In genomic region chr22:24423519-24424000, GRCh38 we compare ENCODE assay signal across 8 cellular contexts. TPM values are rescaled to one million over a fixed set of nuclear protein-coding genes. Genes with fewer than 3 reads are reported as not detected.
DNase-seq lines count a peak whose midpoint lies in the region; ATAC-seq and TF ChIP-seq lines count a peak whose summit lies in the region.

No MANE protein-coding gene starts in this region.

- peak overlapping the region; percentile 81 to 89 for H3K4me3 Mint-ChIP-seq in effector memory CD8-positive, alpha-beta T cell

- no peaks in the 10 kb centered on the region for H3K9me3 ChIP-seq in mucosa of descending colon

- no peak overlapping the region for H3K4me3 ChIP-seq in mucosa of descending colon

- intact Hi-C loops in mucosa of descending colon (cut with DNase I, micrococcal nuclease): loop anchor here (10.0 kb wide), 2 partner anchors 91 to 101 kb away; no protein-coding TSS in a partner anchor

- TF ChIP-seq CTCF in LNCAP (IDR thresholded peaks at IDR 0.05) (peak; percentile 96), mucosa of descending colon (IDR thresholded peaks at IDR 0.05) (peak; percentile 96)

- H3K27ac Mint-ChIP-seq in effector memory CD8-positive, alpha-beta T cell: no peak overlapping the region

- peaks cover 29% of the 10 kb centered on the region for H3K36me3 Mint-ChIP-seq in effector memory CD8-positive, alpha-beta T cell (ENCODE audit: insufficient read depth)

- H3K36me3 ChIP-seq in mucosa of descending colon (ENCODE audit: low read depth): no peaks in the 10 kb centered on the region

- H3K4me1 Mint-ChIP-seq in effector memory CD8-positive, alpha-beta T cell (ENCODE audit: low read depth in 2 of 2): peaks cover 34 to 36% of the 10 kb centered on the region in 2 donors

- H3K9me3 Mint-ChIP-seq in effector memory CD8-positive, alpha-beta T cell: no peaks in the 10 kb centered on the region

- DNase-seq in Daoy (ENCODE audit: low read depth) (peak; percentile 59), mucosa of descending colon (peak; percentile 60 to 76 (median 75)), DMS114 treated with DMSO at 0.1 percent for 48 hours (lab: John Stamatoyannopoulos, UW; ENCODE audit: unreplicated experiment) (no peak)
- DNase-seq in activated CD4-positive, alpha-beta T cell treated with anti-CD3 and anti-CD28 coated beads, Interleukin-2, amount 50 U/mL, for 48 hours: peak; percentile 75 to 76
- DNase-seq in effector memory CD8-positive, alpha-beta T cell: peak; percentile 58 to 63 (median 62)
- peak; percentile 85 for DNase-seq in stimulated activated naive CD8-positive, alpha-beta T cell treated with anti-CD3 and anti-CD28 coated beads, Interleukin-15, Interleukin-2, amounts not matched to agents 100 U/mL and 50 U/mL, for 24 hours

- no peaks in the 10 kb centered on the region for H3K27me3 Mint-ChIP-seq in effector memory CD8-positive, alpha-beta T cell

- H3K4me1 ChIP-seq in mucosa of descending colon (ENCODE audit: low read depth): peaks cover 13% of the 10 kb centered on the region

- ATAC-seq in effector memory CD8-positive, alpha-beta T cell (replicated peaks): peak; percentile 16
- ATAC-seq in mucosa of descending colon (peak; percentile 69), GM19452 (IDR thresholded peaks at IDR 0.05; ENCODE audit: unreplicated experiment) (no peak)
- ATAC-seq in stimulated activated naive CD8-positive, alpha-beta T cell treated with anti-CD3 and anti-CD28 coated beads, Interleukin-15, Interleukin-2, amounts not matched to agents 100 U/mL and 50 U/mL, for 24 hours: peak; percentile 23

RNA-seq across cellular contexts. Expression of gene ADORA2A, which starts 3.8 kb away (rescaled TPM):
- total RNA-seq in Daoy (2014; rRNA removed; shearing (Covaris generic)): 0.95 and 2.7 TPM in 2 replicates
- total RNA-seq in mucosa of descending colon: 1 to 10 TPM; 2.1 to 4.0 (median 3.6) TPM
